10 cellular contexts compared by ENCODE assay signal in the genomic region with DNA sequence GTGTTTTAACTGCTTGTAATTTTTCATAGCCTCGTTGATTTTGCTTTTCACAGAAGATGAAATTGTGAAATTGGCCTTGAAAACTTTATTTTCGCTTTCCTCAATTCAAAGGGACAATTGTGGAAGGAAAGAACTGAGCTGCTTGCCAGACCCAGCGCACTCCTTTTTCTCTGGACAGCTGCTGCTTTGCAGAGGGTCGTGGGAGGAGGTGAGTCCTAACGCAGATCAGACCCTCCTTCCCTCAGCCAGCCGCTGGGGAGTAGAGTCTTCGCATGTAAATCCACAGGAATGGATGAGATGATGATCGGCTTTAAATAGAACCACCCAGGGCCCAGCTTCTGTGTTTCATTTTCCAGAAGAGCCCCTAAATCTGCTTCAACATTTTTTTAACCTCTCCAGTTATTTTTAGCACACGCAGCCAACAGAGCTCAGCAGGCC. TPM values are rescaled to one million over a fixed set of nuclear protein-coding genes. Genes with fewer than 3 reads are reported as not detected.
DNase-seq lines count a peak whose midpoint lies in the region; ATAC-seq, FAIRE-seq and TF ChIP-seq lines count a peak whose summit lies in the region.
"Had no signal": no experiment of that assay in that cellular context is flagged by ENCODE, and none has a peak within 500 bp of the region (broad histone marks: within the 10 kb centered on the region; RNA-seq: fewer than 3 reads in every experiment).

No MANE protein-coding gene starts in this region.

- intact Hi-C loops in kidney (cut with DNase I): no loop called here

- WGBS in H9 (ENCODE audit: extremely low coverage, insufficient read length, low lambda C conversion rate): no CpG with 5 or more reads among the region's 9 CpGs

- no peak overlapping the region for H4K91ac ChIP-seq in H9 (ENCODE audit: insufficient read length, low read depth, low read length)

- no peak for ATAC-seq in GM19455 (IDR thresholded peaks at IDR 0.05; ENCODE audit: unreplicated experiment)
- no peak for ATAC-seq in HG03432 (IDR thresholded peaks at IDR 0.05; ENCODE audit: unreplicated experiment)

- H3K27me3 Mint-ChIP-seq in H9 (ENCODE audit: low read depth): no peaks in the 10 kb centered on the region; the same call in 1 of the 2 replicates

- no peak overlapping the region for H3K27ac Mint-ChIP-seq in H9

- H3K79me1 ChIP-seq in H9 (ENCODE audit: insufficient read depth, low read depth, low read length, poor library complexity, severe bottlenecking): no peaks in the 10 kb centered on the region

- H4K20me1 ChIP-seq in H9 (ENCODE audit: control insufficient read depth, insufficient read depth, insufficient read length): no peaks in the 10 kb centered on the region

- H3K14ac ChIP-seq in H9 (ENCODE audit: insufficient read depth, low read length): no peak overlapping the region

- no peaks in the 10 kb centered on the region for H3K79me2 ChIP-seq in H9 (ENCODE audit: insufficient read depth, low read length)

- H3K36me3 Mint-ChIP-seq in H9 (ENCODE audit: insufficient read depth in 1 of 3, low read depth in 3 of 3): no peaks in the 10 kb centered on the region
- H3K36me3 Mint-ChIP-seq: immature natural killer cell had no signal

- H3K23me2 ChIP-seq in H9 (ENCODE audit: insufficient read length, low read depth, low read length, poor library complexity, severe bottlenecking): no peaks in the 10 kb centered on the region

- H3K9ac ChIP-seq in H9 (ENCODE audit: extremely low read depth, insufficient read length, low read length): no peak overlapping the region
- H3K9ac ChIP-seq in kidney (ENCODE audit: low read length in 2 of 2): no peak overlapping the region
- peak overlapping the region in 2 of 5 donors; percentile 23 to 47 for H3K9ac ChIP-seq in subcutaneous abdominal adipose tissue (ENCODE audit: low read length in 5 of 5)

- no peak overlapping the region for H3K56ac ChIP-seq in H9 (ENCODE audit: insufficient read length, low read depth, low read length)

- no peaks in the 10 kb centered on the region for H3K36me3 ChIP-seq in kidney (ENCODE audit: control insufficient read depth in 1 of 2, insufficient read depth in 2 of 2, low read length in 2 of 2)
- no peaks in the 10 kb centered on the region for H3K36me3 ChIP-seq in subcutaneous abdominal adipose tissue (ENCODE audit: control insufficient read depth in 5 of 5, insufficient read depth in 5 of 5, low read length in 5 of 5)
- H3K36me3 ChIP-seq: MG63 had no signal

- H2AFZ ChIP-seq in H9 (ENCODE audit: low read length): peak overlapping the region; percentile 65

- no peak for DNase-seq in H9
- peak; percentile 15 for DNase-seq in astrocyte of the hippocampus (ENCODE audit: low read depth, low spot score)
- DNase-seq in kidney: no peak
- DNase-seq in urothelium cell line (ENCODE audit: low spot score): no peak
- no peak for DNase-seq in kidney glomerular epithelial cell (lab: John Stamatoyannopoulos, UW)
- DNase-seq: immature natural killer cell, MG63 had no signal

- H2BK5ac ChIP-seq in H9 (ENCODE audit: insufficient read length, low read length): no peak overlapping the region

- no peaks in the 10 kb centered on the region for H3K27me3 ChIP-seq in H9 (ENCODE audit: insufficient read depth, low read length)
- no peaks in the 10 kb centered on the region for H3K27me3 ChIP-seq in subcutaneous abdominal adipose tissue (ENCODE audit: control insufficient read depth in 5 of 5, insufficient read depth in 4 of 5, low read length in 5 of 5)
- H3K27me3 ChIP-seq: MG63 had no signal

- no peak overlapping the region for H3K4ac ChIP-seq in H9 (ENCODE audit: low read depth, low read length)

- H2AK5ac ChIP-seq in H9 (ENCODE audit: insufficient read length, low read length): no peak overlapping the region

- no peak overlapping the region for H2BK12ac ChIP-seq in H9 (ENCODE audit: insufficient read length, low read depth, low read length)

- H3K4me1 Mint-ChIP-seq in H9: peaks cover 48 to 54% of the 10 kb centered on the region in 2 experiments

- H3K4me3 ChIP-seq in kidney (ENCODE audit: low read length in 2 of 2) (peak overlapping the region; percentile 35 to 38), subcutaneous abdominal adipose tissue (ENCODE audit: low read depth in 1 of 5, low read length in 5 of 5) (peak overlapping the region; percentile 2 to 71 (median 54))
- H3K4me3 ChIP-seq: MG63 had no signal

- no peak overlapping the region for H4K5ac ChIP-seq in H9 (ENCODE audit: insufficient read length, low read depth, low read length)

- H2BK120ac ChIP-seq in H9 (ENCODE audit: low read depth, low read length, poor library complexity, severe bottlenecking): no peak overlapping the region

- no peak overlapping the region for H3T11ph ChIP-seq in H9 (ENCODE audit: low read length)

- H3K27ac ChIP-seq in H9 (ENCODE audit: insufficient read length, low read depth, low read length) (no peak overlapping the region), kidney (ENCODE audit: low read depth in 2 of 2, low read length in 2 of 2) (peak overlapping the region in 1 of 2 donors; percentile 9), subcutaneous abdominal adipose tissue (ENCODE audit: low read depth, low read length) (no peak overlapping the region)

- peaks cover 3% of the 10 kb centered on the region; the same call in 1 of the 2 replicates for H3K4me1 ChIP-seq in H9 (ENCODE audit: insufficient read depth, low read length)
- no peaks in the 10 kb centered on the region for H3K4me1 ChIP-seq in kidney (ENCODE audit: control insufficient read depth in 1 of 2, insufficient read depth in 1 of 2, low read depth in 1 of 2, low read length in 2 of 2)
- peaks cover 0 to 10% (median 6%) of the 10 kb centered on the region in 5 donors for H3K4me1 ChIP-seq in subcutaneous abdominal adipose tissue (ENCODE audit: control insufficient read depth in 5 of 5, insufficient read depth in 5 of 5, low read length in 5 of 5)

- H3K4me3 Mint-ChIP-seq in H9: no peak overlapping the region

- FAIRE-seq in kidney (lab: Jason Lieb, UNC) (no peak), urothelium cell line (lab: Jason Lieb, UNC) (no peak)

- TF ChIP-seq CTCF in H9 (conservative IDR thresholded peaks at IDR 0.05): no peak
- TF ChIP-seq CTCF in kidney (IDR thresholded peaks at IDR 0.05; ENCODE audit: borderline replicate concordance, extremely low read depth, insufficient read depth): no peak

- no peak overlapping the region for H2BK15ac ChIP-seq in H9 (ENCODE audit: low read depth, low read length)

- H2BK20ac ChIP-seq in H9 (ENCODE audit: low read depth, low read length, poor library complexity, severe bottlenecking): no peak overlapping the region

- H3K18ac ChIP-seq in H9 (ENCODE audit: insufficient read length, low read depth, low read length): no peak overlapping the region

- H3K9me3 ChIP-seq in H9 (ENCODE audit: control insufficient read depth, low read depth, low read length) (no peaks in the 10 kb centered on the region), kidney (ENCODE audit: control insufficient read depth in 1 of 2, low read length in 2 of 2) (no peaks in the 10 kb centered on the region), subcutaneous abdominal adipose tissue (ENCODE audit: control insufficient read depth in 5 of 5, low read length in 5 of 5) (no peaks in the 10 kb centered on the region)
- H3K9me3 ChIP-seq: MG63 had no signal

- no peak overlapping the region for H4K8ac ChIP-seq in H9 (replicated peaks; ENCODE audit: insufficient read length, low read depth, low read length)

- no peak overlapping the region for H3K4me2 ChIP-seq in H9 (ENCODE audit: insufficient read depth, insufficient read length, low read length)

- H3K9me3 Mint-ChIP-seq in H9: peaks cover 0 to 3% of the 10 kb centered on the region in 2 experiments; a peak in 2 of 5 replicates
- H3K9me3 Mint-ChIP-seq: immature natural killer cell had no signal

- no peak overlapping the region for H3K23ac ChIP-seq in H9 (ENCODE audit: insufficient read length, low read depth, low read length)

RNA-seq across cellular contexts. Expression of gene UBE2E1, which starts 42.7 kb away (rescaled TPM):
- total RNA-seq in H9 (2021) (130 and 142 TPM in 2 replicates), kidney (83.2 TPM)
- polyA plus RNA-seq in kidney (ENCODE audit: insufficient read depth, low read depth, low replicate concordance): 69.1 TPM
